In genomic region chr4:100317032-100317864, GRCh38 we compare ENCODE assay signal across 23 cellular contexts.
DNase-seq lines count a peak whose midpoint lies in the region; ATAC-seq, FAIRE-seq and TF ChIP-seq lines count a peak whose summit lies in the region.
"Had no signal": no experiment of that assay in that cellular context is flagged by ENCODE, and none has a peak within 500 bp of the region (broad histone marks: within the 10 kb centered on the region; RNA-seq: fewer than 3 reads in every experiment).

No MANE protein-coding gene starts in this region.

- BruUV-seq in Calu3 (replicated peaks; lab: Mats Ljungman, UMichigan): no TSS peak

- H3K36me3 ChIP-seq in skeletal muscle satellite cell (ENCODE audit: insufficient read depth, low read length): no peaks in the 10 kb centered on the region

- H3K9me3 ChIP-seq in skeletal muscle satellite cell (replicated peaks; ENCODE audit: low read length): no peaks in the 10 kb centered on the region
- H3K9me3 ChIP-seq: Caco-2 had no signal

- peak; percentile 16 for DNase-seq in GM03348 (ENCODE audit: low spot score)
- DNase-seq in frontal cortex (ENCODE audit: low spot score in 2 of 2): no peak
- no peak for DNase-seq in activated CD4-positive, CD25-positive, alpha-beta regulatory T cell (lab: John Stamatoyannopoulos, UW)
- DNase-seq in GM13977 (ENCODE audit: low spot score): no peak
- DNase-seq in Calu3: no peak
- no peak for DNase-seq in effector memory CD8-positive, alpha-beta T cell
- DNase-seq: activated CD4-positive, alpha-beta memory T cell treated with anti-CD3 and anti-CD28 coated beads for 36 hours; activated T-cell treated with anti-CD3 and anti-CD28 coated beads, Interleukin-2, amount 50 U/mL, for 4 hours; Caco-2; central memory CD4-positive, alpha-beta T cell; immature natural killer cell; MM.1S; NCI-H1694 treated with DMSO at 0.1 percent for 48 hours; NCI-H226; nephron progenitor cell; T-helper 1 cell had no signal

- in situ Hi-C loops in GM13977 (cut with MboI; ENCODE audit: low pct_unique_long_range_greater_than_20kb, low sequenced_read_pairs, unreplicated experiment): no loop called here

- peak; percentile 6 for FAIRE-seq in frontal cortex (lab: Jason Lieb, UNC)
- FAIRE-seq: G401.6, GM12892 had no signal

- H3K27me3 Mint-ChIP-seq in brain (no peaks in the 10 kb centered on the region), Calu3 (ENCODE audit: unreplicated experiment) (no peaks in the 10 kb centered on the region)
- H3K27me3 Mint-ChIP-seq in effector memory CD8-positive, alpha-beta T cell: peaks cover 5 to 9% of the 10 kb centered on the region in 2 donors
- H3K27me3 Mint-ChIP-seq: activated naive CD8-positive, alpha-beta T cell had no signal

- TF ChIP-seq CTCF in brain (conservative IDR thresholded peaks at IDR 0.05): no peak
- TF ChIP-seq CTCF in GM13977 (IDR thresholded peaks at IDR 0.05; ENCODE audit: extremely low read depth, insufficient read depth, missing control alignments): no peak
- TF ChIP-seq CTCF in Calu3 (IDR thresholded peaks at IDR 0.05; ENCODE audit: unreplicated experiment): no peak

- H3K36me3 Mint-ChIP-seq in brain (no peaks in the 10 kb centered on the region), Calu3 (ENCODE audit: insufficient read depth, unreplicated experiment) (no peaks in the 10 kb centered on the region)
- no peaks in the 10 kb centered on the region for H3K36me3 Mint-ChIP-seq in effector memory CD8-positive, alpha-beta T cell (ENCODE audit: insufficient read depth)
- H3K36me3 Mint-ChIP-seq: activated CD4-positive, alpha-beta memory T cell treated with anti-CD3 and anti-CD28 coated beads for 36 hours; activated naive CD8-positive, alpha-beta T cell; immature natural killer cell had no signal

- peak overlapping the region; percentile 44 for H3K4me2 ChIP-seq in skeletal muscle satellite cell (ENCODE audit: low read length)

- no peaks in the 10 kb centered on the region for H3K4me1 ChIP-seq in skeletal muscle satellite cell (ENCODE audit: control insufficient read depth, insufficient read depth, low read length)
- H3K4me1 ChIP-seq: Caco-2 had no signal

- CTCF ChIA-PET in Calu3 (lab: Charles Lee): no interaction called here

- H3K27ac Mint-ChIP-seq in brain: peak overlapping the region in 3 of 5 experiments; percentile 29 to 80 (median 57)
- H3K27ac Mint-ChIP-seq in Calu3 (ENCODE audit: unreplicated experiment): no peak overlapping the region
- no peak overlapping the region for H3K27ac Mint-ChIP-seq in effector memory CD8-positive, alpha-beta T cell
- H3K27ac Mint-ChIP-seq: activated CD4-positive, alpha-beta memory T cell treated with anti-CD3 and anti-CD28 coated beads for 36 hours; activated naive CD8-positive, alpha-beta T cell; immature natural killer cell; nephron progenitor cell; stimulated activated naive CD8-positive, alpha-beta T cell treated with anti-CD3 and anti-CD28 coated beads, Interleukin-15, Interleukin-2, amounts not matched to agents 100 ng/mL and 50 ng/mL, for 24 hours had no signal

- no peak overlapping the region for H3K9ac ChIP-seq in skeletal muscle satellite cell (ENCODE audit: low read depth, low read length)

- no peak for ATAC-seq in effector memory CD8-positive, alpha-beta T cell (replicated peaks)
- ATAC-seq: activated T-cell treated with anti-CD3 and anti-CD28 coated beads, Interleukin-2, amount 50 U/mL, for 4 hours had no signal

- H3K9me3 Mint-ChIP-seq in brain (peaks cover 0 to 3% (median 0%) of the 10 kb centered on the region in 5 experiments), Calu3 (ENCODE audit: low read depth, unreplicated experiment) (peaks cover 2% of the 10 kb centered on the region)
- H3K9me3 Mint-ChIP-seq in effector memory CD8-positive, alpha-beta T cell: peaks cover 0 to 2% of the 10 kb centered on the region in 2 donors
- H3K9me3 Mint-ChIP-seq: activated CD4-positive, alpha-beta memory T cell treated with anti-CD3 and anti-CD28 coated beads for 36 hours; stimulated activated naive CD8-positive, alpha-beta T cell treated with anti-CD3 and anti-CD28 coated beads, Interleukin-15, Interleukin-2, amounts not matched to agents 100 ng/mL and 50 ng/mL, for 24 hours had no signal

- intact Hi-C loops in Calu3 (cut with micrococcal nuclease; ENCODE audit: unreplicated experiment): no loop called here

- no peaks in the 10 kb centered on the region for H3K27me3 ChIP-seq in skeletal muscle satellite cell (ENCODE audit: control insufficient read depth, insufficient read depth, low read length)

- H3K4me3 Mint-ChIP-seq in brain (peak overlapping the region in 2 of 5 experiments; percentile 36 to 61), Calu3 (ENCODE audit: low read depth, unreplicated experiment) (no peak overlapping the region)
- no peak overlapping the region for H3K4me3 Mint-ChIP-seq in effector memory CD8-positive, alpha-beta T cell
- H3K4me3 Mint-ChIP-seq: activated CD4-positive, alpha-beta memory T cell treated with anti-CD3 and anti-CD28 coated beads for 36 hours; activated naive CD8-positive, alpha-beta T cell; activated T-cell treated with anti-CD3 and anti-CD28 coated beads, Interleukin-2, amount 50 U/mL, for 4 hours; immature natural killer cell; nephron progenitor cell; stimulated activated naive CD8-positive, alpha-beta T cell treated with anti-CD3 and anti-CD28 coated beads, Interleukin-15, Interleukin-2, amounts not matched to agents 100 ng/mL and 50 ng/mL, for 24 hours had no signal

- H3K4me1 Mint-ChIP-seq in brain (peaks cover 44% of the 10 kb centered on the region), Calu3 (ENCODE audit: low read depth, unreplicated experiment) (no peaks in the 10 kb centered on the region)
- H3K4me1 Mint-ChIP-seq in effector memory CD8-positive, alpha-beta T cell (ENCODE audit: low read depth in 2 of 2): no peaks in the 10 kb centered on the region
- H3K4me1 Mint-ChIP-seq: immature natural killer cell had no signal

- H3K4me3 ChIP-seq in skeletal muscle satellite cell (ENCODE audit: low read length): no peak overlapping the region
- H3K4me3 ChIP-seq: lung had no signal

Comparison
In these comparisons a context has a peak if more than half of its experiments do, and no peak if none do; other contexts are left out.
1. H3K27ac Mint-ChIP-seq: peak in brain (3 of 5); none in Calu3 (single experiment) and effector memory CD8-positive, alpha-beta T cell (0 of 2).